Comparison of ENCODE assay signal across 21 cellular contexts in genomic region chr19:4516939-4517300, GRCh38. TPM values are rescaled to one million over a fixed set of nuclear protein-coding genes. Genes with fewer than 3 reads are reported as not detected.
DNase-seq lines count a peak whose midpoint lies in the region; ATAC-seq, FAIRE-seq and TF ChIP-seq lines count a peak whose summit lies in the region.
"Had no signal": no experiment of that assay in that cellular context is flagged by ENCODE, and none has a peak within 500 bp of the region (broad histone marks: within the 10 kb centered on the region; RNA-seq: fewer than 3 reads in every experiment).

No MANE protein-coding gene starts in this region.

- no peak for FAIRE-seq in A549 (lab: Jason Lieb, UNC)
- FAIRE-seq: bronchial epithelial cell, keratinocyte had no signal

- peak; percentile 19 to 37; a peak in 3 of 6 replicates for ATAC-seq in A549
- ATAC-seq: activated CD8-positive, alpha-beta T cell treated with anti-CD3 and anti-CD28 coated beads for 36 hours; T-helper 17 cell had no signal

- H3K4me1 ChIP-seq in A549, result peaks cover 15% of the 10 kb centered on the region
- H3K4me1 ChIP-seq in adipocyte (ENCODE audit: control insufficient read depth, insufficient read depth, low read length), result peaks cover 46% of the 10 kb centered on the region

- no peaks in the 10 kb centered on the region for H3K27me3 ChIP-seq in adipocyte (replicated peaks; ENCODE audit: control insufficient read depth, insufficient read depth, low read length)
- H3K27me3 ChIP-seq: dorsolateral prefrontal cortex, hepatocyte had no signal

- H3K27ac Mint-ChIP-seq in type B pancreatic cell, result no peak overlapping the region
- H3K27ac Mint-ChIP-seq: activated CD8-positive, alpha-beta T cell treated with anti-CD3 and anti-CD28 coated beads for 36 hours; activated naive CD8-positive, alpha-beta T cell; mesothelial cell of epicardium; T-helper 17 cell had no signal

- no peak for TF ChIP-seq RAD21 in A549 (conservative IDR thresholded peaks at IDR 0.05 in 1 of 2, IDR thresholded peaks at IDR 0.05 in 1 of 2)

- no peak overlapping the region for H3K4me3 Mint-ChIP-seq in type B pancreatic cell
- H3K4me3 Mint-ChIP-seq: activated CD8-positive, alpha-beta T cell treated with anti-CD3 and anti-CD28 coated beads for 36 hours; activated naive CD8-positive, alpha-beta T cell; CD4-positive, CD25-positive, alpha-beta regulatory T cell; mesothelial cell of epicardium; T-helper 17 cell had no signal

- no peak overlapping the region for H3K4me3 ChIP-seq in A549
- H3K4me3 ChIP-seq in adipocyte (ENCODE audit: low read length), result peak overlapping the region; percentile 85
- H3K4me3 ChIP-seq: hepatocyte had no signal

- TF ChIP-seq POLR2A in A549 (IDR thresholded peaks at IDR 0.05; ENCODE audit: low read length), result no peak

- H3K27me3 Mint-ChIP-seq in type B pancreatic cell, result no peaks in the 10 kb centered on the region
- H3K27me3 Mint-ChIP-seq: activated CD8-positive, alpha-beta T cell treated with anti-CD3 and anti-CD28 coated beads for 36 hours had no signal

- no peaks in the 10 kb centered on the region for H3K4me1 Mint-ChIP-seq in type B pancreatic cell (ENCODE audit: unreplicated experiment)
- H3K4me1 Mint-ChIP-seq: CD4-positive, CD25-positive, alpha-beta regulatory T cell; T-helper 17 cell had no signal

- TF ChIP-seq CTCF in A549 (IDR thresholded peaks at IDR 0.05) (no peak), type B pancreatic cell (conservative IDR thresholded peaks at IDR 0.05) (no peak)

- TF ChIP-seq EP300 in A549 (IDR thresholded peaks at IDR 0.05), result no peak

- H3K9ac ChIP-seq in adipocyte (ENCODE audit: low read length), result peak overlapping the region; percentile 94

- no peak for DNase-seq in A549 (ENCODE audit: low read depth in 1 of 2, low spot score in 1 of 2)
- no peak for DNase-seq in adipocyte (ENCODE audit: low read depth)
- peak; percentile 77 for DNase-seq in myocyte (ENCODE audit: low read depth)
- no peak for DNase-seq in NCI-H1105 treated with DMSO at 0.1 percent for 48 hours (lab: John Stamatoyannopoulos, UW)
- DNase-seq in germinal center (ENCODE audit: low spot score), result no peak
- no peak for DNase-seq in type B pancreatic cell (ENCODE audit: extremely low spot score, unreplicated experiment)
- DNase-seq: activated CD8-positive, alpha-beta T cell treated with anti-CD3 and anti-CD28 coated beads for 36 hours; activated T-cell treated with anti-CD3 and anti-CD28 coated beads, Interleukin-2, amount 50 U/mL, for 48 hours; CD4-positive, CD25-positive, alpha-beta regulatory T cell; dorsolateral prefrontal cortex; HCEC 1CT; NCI-H146; NCI-H2227 treated with DMSO at 0.1 percent for 48 hours; T-helper 17 cell had no signal

- H3K36me3 ChIP-seq in adipocyte (ENCODE audit: control insufficient read depth, insufficient read depth, low read length, severe bottlenecking), result peaks cover 37% of the 10 kb centered on the region

- CTCF ChIA-PET in A549 (lab: Yijun Ruan, JAX), result interaction anchor here (1.0 to 2.6 kb wide), 3 partner anchors 8 to 120 kb away, joined by 4 to 12 read pairs (median 10); no protein-coding TSS in a partner anchor

- H3K4me2 ChIP-seq in A549, result peak overlapping the region; percentile 53
- H3K4me2 ChIP-seq: hepatocyte had no signal

- H3K27ac ChIP-seq in A549, result peak overlapping the region; percentile 40 to 82; a peak in 3 of 6 replicates
- H3K27ac ChIP-seq: hepatocyte had no signal

- no peaks in the 10 kb centered on the region for H3K36me3 Mint-ChIP-seq in type B pancreatic cell
- H3K36me3 Mint-ChIP-seq: activated naive CD8-positive, alpha-beta T cell; CD4-positive, CD25-positive, alpha-beta regulatory T cell; mesothelial cell of epicardium had no signal

- H3K9me3 ChIP-seq in A549 (no peaks in the 10 kb centered on the region), adipocyte (ENCODE audit: control insufficient read depth, low read length) (no peaks in the 10 kb centered on the region)

- 17% methylated on average over 3 of the region's 8 CpGs for WGBS in A549 (ENCODE audit: missing lambda C conversion rate)

- POLR2A ChIA-PET in A549 (lab: Yijun Ruan, JAX), result no interaction called here

- H3K9me3 Mint-ChIP-seq in type B pancreatic cell, result no peaks in the 10 kb centered on the region
- H3K9me3 Mint-ChIP-seq: activated CD8-positive, alpha-beta T cell treated with anti-CD3 and anti-CD28 coated beads for 36 hours; mesothelial cell of epicardium had no signal

TF ChIP-seq in A549, 52 proteins besides CTCF, POLR2A, EP300 and RAD21:
- no peak for TF ChIP-seq FOSB (CRISPR knock-in tag; IDR thresholded peaks at IDR 0.05)

RNA-seq across cellular contexts. Expression of gene PLIN4, which starts 1.4 kb away (rescaled TPM):
- polyA plus RNA-seq in A549 (2011; rRNA removed) (0.04 and 0.07 TPM in 2 replicates), A549 (2017; fragmentation: RNase III; extraction: RNeasy Plus Mini Kit Qiagen cat#74134 plus additional on column Dnase treatment) (0.20 to 0.24 TPM (median 0.23 TPM) in 3 replicates)
- polyA plus RNA-seq in A549 (2012; cell fraction: cytosol; rRNA removed), result 0.07 and 0.10 TPM in 2 replicates
- 0.53 and 0.65 TPM in 2 replicates for polyA plus RNA-seq in A549 (2012; cell fraction: nucleus; rRNA removed)
- 0.05 TPM in 1 of 2 replicates, not detected in the other for polyA minus RNA-seq in A549 (2011; rRNA and poly(A)+ RNA removed)
- total RNA-seq in myocyte (0.32 and 0.42 TPM in 2 replicates), type B pancreatic cell (ENCODE audit: low replicate concordance) (0.48 TPM in 2 replicates)
- 0.33 TPM for polyA plus RNA-seq in myocyte (2012)
- total RNA-seq: CD4-positive, CD25-positive, alpha-beta regulatory T cell; T-helper 17 cell had no signal
- polyA plus RNA-seq: keratinocyte had no signal

RNA-seq across cellular contexts. Expression of gene PLIN5, which starts 18.1 kb away (rescaled TPM):
- polyA plus RNA-seq in A549 (2011; rRNA removed) (0.04 and 0.25 TPM in 2 replicates), A549 (2017; fragmentation: RNase III; extraction: RNeasy Plus Mini Kit Qiagen cat#74134 plus additional on column Dnase treatment) (0.08 to 0.11 TPM in 2 of 3 replicates, not detected in the other)
- 0.04 and 0.05 TPM in 2 replicates for polyA plus RNA-seq in A549 (2012; cell fraction: cytosol; rRNA removed)
- 0.31 and 0.49 TPM in 2 replicates for polyA plus RNA-seq in A549 (2012; cell fraction: nucleus; rRNA removed)
- not detected in 2 replicates for polyA minus RNA-seq in A549 (2011; rRNA and poly(A)+ RNA removed)
- total RNA-seq in myocyte (not detected in 2 replicates), type B pancreatic cell (ENCODE audit: low replicate concordance) (1.2 and 4.3 TPM in 2 replicates)
- polyA plus RNA-seq in myocyte (2012), result not detected
- total RNA-seq: bronchial epithelial cell; CD4-positive, CD25-positive, alpha-beta regulatory T cell; fibroblast of lung; HT1080; T-helper 17 cell had no signal
- polyA plus RNA-seq: fibroblast of lung, keratinocyte had no signal

RNA-seq across cellular contexts. Expression of gene LRG1, which starts 22.9 kb away (rescaled TPM):
- polyA plus RNA-seq in A549 (2011; rRNA removed) (0.18 and 0.21 TPM in 2 replicates), A549 (2017; fragmentation: RNase III; extraction: RNeasy Plus Mini Kit Qiagen cat#74134 plus additional on column Dnase treatment) (0.03 to 0.04 TPM in 2 of 3 replicates, not detected in the other)
- polyA plus RNA-seq in A549 (2012; cell fraction: cytosol; rRNA removed), result 0.03 and 0.05 TPM in 2 replicates
- 0.05 and 0.09 TPM in 2 replicates for polyA plus RNA-seq in A549 (2012; cell fraction: nucleus; rRNA removed)
- 0.08 and 0.19 TPM in 2 replicates for polyA minus RNA-seq in A549 (2011; rRNA and poly(A)+ RNA removed)
- total RNA-seq in myocyte (0.05 TPM in 1 of 2 replicates, not detected in the other), type B pancreatic cell (ENCODE audit: low replicate concordance) (0.21 and 1.2 TPM in 2 replicates)
- polyA plus RNA-seq in myocyte (2012), result not detected
- total RNA-seq: fibroblast of lung, HT1080 had no signal

RNA-seq across cellular contexts. Expression of gene SEMA6B, which starts 42.6 kb away (rescaled TPM):
- polyA plus RNA-seq in A549 (2011; rRNA removed) (5.4 and 5.7 TPM in 2 replicates), A549 (2017; fragmentation: RNase III; extraction: RNeasy Plus Mini Kit Qiagen cat#74134 plus additional on column Dnase treatment) (8.0 to 9.0 TPM (median 9.0 TPM) in 3 replicates)
- 8.7 and 11.2 TPM in 2 replicates for polyA plus RNA-seq in A549 (2012; cell fraction: cytosol; rRNA removed)
- polyA plus RNA-seq in A549 (2012; cell fraction: nucleus; rRNA removed), result 10.1 and 12.4 TPM in 2 replicates
- polyA minus RNA-seq in A549 (2011; rRNA and poly(A)+ RNA removed), result 16.0 and 17.2 TPM in 2 replicates
- total RNA-seq in myocyte (373 and 483 TPM in 2 replicates), type B pancreatic cell (ENCODE audit: low replicate concordance) (1.7 and 9.5 TPM in 2 replicates)
- polyA plus RNA-seq in myocyte (2012), result 75.2 TPM
- total RNA-seq: activated CD8-positive, alpha-beta T cell treated with anti-CD3 and anti-CD28 coated beads for 36 hours; CD4-positive, CD25-positive, alpha-beta regulatory T cell had no signal
- polyA plus RNA-seq: CD4-positive, CD25-positive, alpha-beta regulatory T cell had no signal

RNA-seq across cellular contexts. Expression of gene HDGFL2, which starts 44.8 kb away (rescaled TPM):
- polyA plus RNA-seq in A549 (2011; rRNA removed) (8.9 and 10.8 TPM in 2 replicates), A549 (2017; fragmentation: RNase III; extraction: RNeasy Plus Mini Kit Qiagen cat#74134 plus additional on column Dnase treatment) (29.6 to 36.1 TPM (median 34.3 TPM) in 3 replicates)
- 26.0 and 26.6 TPM in 2 replicates for polyA plus RNA-seq in A549 (2012; cell fraction: cytosol; rRNA removed)
- 41.1 and 42.8 TPM in 2 replicates for polyA plus RNA-seq in A549 (2012; cell fraction: nucleus; rRNA removed)
- polyA minus RNA-seq in A549 (2011; rRNA and poly(A)+ RNA removed), result 10.1 and 11.1 TPM in 2 replicates
- total RNA-seq in myocyte (43.8 and 59.1 TPM in 2 replicates), type B pancreatic cell (ENCODE audit: low replicate concordance) (45.0 and 77.9 TPM in 2 replicates)
- 46.6 TPM for polyA plus RNA-seq in myocyte (2012)
